In the genomic region with DNA sequence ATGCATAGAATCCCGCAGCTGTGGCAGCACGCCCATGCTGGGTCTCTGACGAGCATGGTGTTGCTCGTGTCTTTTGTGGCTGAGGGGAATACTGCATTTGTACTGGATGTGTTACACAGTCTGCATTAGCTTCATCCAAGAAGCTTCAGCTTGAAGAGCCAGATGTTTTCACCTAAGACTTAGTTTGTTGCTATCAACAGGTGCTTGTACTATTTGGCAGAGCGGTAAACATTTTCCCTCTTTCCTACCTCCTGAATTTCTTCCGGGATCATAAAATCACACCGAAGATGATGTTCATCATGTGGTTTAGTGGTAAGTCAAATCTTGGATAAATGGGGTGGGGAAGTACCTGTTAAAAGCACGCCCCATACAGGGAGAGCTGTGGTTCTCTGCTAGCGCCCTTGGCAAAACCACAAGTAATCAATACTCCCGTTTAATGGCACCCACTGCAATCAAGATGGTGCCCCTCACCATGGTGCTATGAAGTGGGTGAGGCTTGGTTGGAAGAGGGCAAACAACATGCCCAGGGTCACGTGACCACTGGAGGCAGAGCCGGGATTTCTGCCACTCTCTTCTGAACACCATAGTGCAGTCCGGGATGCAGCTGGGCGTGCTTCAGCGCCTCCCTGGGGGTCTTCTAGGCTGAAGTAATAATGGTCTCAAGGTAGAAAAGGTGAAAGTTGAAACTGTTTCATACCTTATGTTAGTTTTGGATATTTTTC, we compare ENCODE assay signal across 11 cellular contexts.
"Had no signal": no experiment of that assay in that cellular context is flagged by ENCODE, and none has a peak within 500 bp of the region (broad histone marks: within the 10 kb centered on the region; RNA-seq: fewer than 3 reads in every experiment).

No MANE protein-coding gene starts in this region.

- H3K9me3 ChIP-seq: heart left ventricle had no signal

- ATAC-seq: activated T-cell treated with anti-CD3 and anti-CD28 coated beads, Interleukin-2, amount 50 U/mL, for 72 hours had no signal

- DNase-seq: activated CD4-positive, alpha-beta T cell treated with anti-CD3 and anti-CD28 coated beads, Interleukin-2, amount 10 ng/mL, durations not matched to agents 24 days and 14 days; activated T-cell treated with anti-CD3 and anti-CD28 coated beads, Interleukin-2, amount 50 U/mL, for 72 hours; foreskin melanocyte; heart left ventricle; stimulated activated CD4-positive, alpha-beta T cell treated with anti-CD3 and anti-CD28 coated beads, Interleukin-12 subunit alpha, Interleukin-12 subunit beta, amount 100 ng/mL, for 4 hours; stimulated activated naive CD4-positive, alpha-beta T cell treated with Interleukin-2 at 50 U/mL for 16 hours; T1000; WERI-Rb-1 had no signal

- H3K27ac Mint-ChIP-seq: activated CD4-positive, alpha-beta T cell treated with anti-CD3 and anti-CD28 coated beads, Interleukin-2, amount 10 ng/mL, durations not matched to agents 24 days and 14 days; activated T-cell treated with anti-CD3 and anti-CD28 coated beads, Interleukin-2, amount 50 U/mL, for 72 hours; brain; memory B cell; nephron had no signal

- H3K27me3 ChIP-seq: heart left ventricle had no signal

- H3K27me3 Mint-ChIP-seq: activated CD4-positive, alpha-beta T cell treated with anti-CD3 and anti-CD28 coated beads, Interleukin-2, amount 10 ng/mL, durations not matched to agents 24 days and 14 days; brain; memory B cell had no signal

- H3K4me3 Mint-ChIP-seq: activated CD4-positive, alpha-beta T cell treated with anti-CD3 and anti-CD28 coated beads, Interleukin-2, amount 10 ng/mL, durations not matched to agents 24 days and 14 days; activated T-cell treated with anti-CD3 and anti-CD28 coated beads, Interleukin-2, amount 50 U/mL, for 72 hours; brain; memory B cell; nephron had no signal

- H3K4me3 ChIP-seq: heart left ventricle had no signal

- H3K4me1 Mint-ChIP-seq: activated CD4-positive, alpha-beta T cell treated with anti-CD3 and anti-CD28 coated beads, Interleukin-2, amount 10 ng/mL, durations not matched to agents 24 days and 14 days; brain; memory B cell; nephron had no signal

- H3K27ac ChIP-seq: heart left ventricle, WERI-Rb-1 had no signal

- H3K9me3 Mint-ChIP-seq: activated CD4-positive, alpha-beta T cell treated with anti-CD3 and anti-CD28 coated beads, Interleukin-2, amount 10 ng/mL, durations not matched to agents 24 days and 14 days; activated T-cell treated with anti-CD3 and anti-CD28 coated beads, Interleukin-2, amount 50 U/mL, for 72 hours; brain; memory B cell; nephron had no signal
